In the genomic region with DNA sequence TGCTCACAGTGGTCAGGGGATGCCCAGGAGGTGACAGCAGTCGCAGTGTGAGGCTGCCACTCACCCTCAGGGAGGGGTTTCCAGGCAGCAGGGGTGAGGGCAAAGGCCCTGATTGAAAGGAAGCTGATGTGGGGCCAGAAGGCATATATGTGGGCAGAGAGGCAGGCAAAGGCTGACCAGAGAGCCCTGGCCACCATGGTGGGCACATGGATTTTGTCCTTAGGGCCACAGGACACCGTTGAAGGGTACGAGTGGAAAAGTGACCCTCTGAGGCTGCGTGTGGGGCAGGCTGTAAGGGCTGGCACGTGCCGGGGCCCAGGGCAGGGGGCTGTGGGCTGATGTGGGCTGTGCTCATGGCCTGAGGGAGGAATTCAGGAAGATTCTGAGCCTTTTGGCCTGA, we compare ENCODE assay signal across 24 cellular contexts.
"Had no signal": no experiment of that assay in that cellular context is flagged by ENCODE, and none has a peak within 500 bp of the region (broad histone marks: within the 10 kb centered on the region; RNA-seq: fewer than 3 reads in every experiment).

No MANE protein-coding gene starts in this region.

- H3K27ac Mint-ChIP-seq: activated B cell treated with CpG ODN at 0.5 μM for 24 hours; activated CD8-positive, alpha-beta T cell treated with anti-CD3 and anti-CD28 coated beads for 36 hours; activated naive CD4-positive, alpha-beta T cell treated with anti-CD3 and anti-CD28 coated beads, Interleukin-2, amount 50 U/mL, for 72 hours; activated T-helper 17 cell treated with anti-CD3 and anti-CD28 coated beads, Interleukin-2, amount 50 U/mL, for 72 hours; naive thymus-derived CD8-positive, alpha-beta T cell; stimulated activated naive CD8-positive, alpha-beta T cell treated with anti-CD3 and anti-CD28 coated beads, Interleukin-15, amount 100 ng/mL, for 72 hours; T-helper 2 cell treated with Interferon-gamma antibody and Interleukin-4, amounts not matched to agents 5 μg/mL and 100 μg/mL, for 36 hours had no signal

- H3K4me3 Mint-ChIP-seq: activated B cell treated with CpG ODN at 0.5 μM for 24 hours; activated CD8-positive, alpha-beta T cell treated with anti-CD3 and anti-CD28 coated beads for 36 hours; activated T-cell treated with anti-CD3 and anti-CD28 coated beads, Interleukin-2, amount 50 U/mL, for 4 hours; activated T-helper 17 cell treated with anti-CD3 and anti-CD28 coated beads, Interleukin-2, amount 50 U/mL, for 72 hours; naive thymus-derived CD8-positive, alpha-beta T cell; stimulated activated naive CD8-positive, alpha-beta T cell treated with anti-CD3 and anti-CD28 coated beads, Interleukin-15, amount 100 ng/mL, for 72 hours; T-helper 2 cell treated with Interferon-gamma antibody and Interleukin-4, amounts not matched to agents 5 μg/mL and 100 μg/mL, for 36 hours had no signal

- H3K9me3 ChIP-seq: adrenal gland, body of pancreas, right lobe of liver had no signal

- H3K27ac ChIP-seq: adrenal gland, body of pancreas, cardiac muscle cell, right lobe of liver had no signal

- H3K36me3 ChIP-seq: adrenal gland, cardiac muscle cell, right lobe of liver had no signal

- H3K4me1 ChIP-seq: adrenal gland, right lobe of liver had no signal

- ATAC-seq: activated CD8-positive, alpha-beta T cell treated with anti-CD3 and anti-CD28 coated beads for 36 hours; activated naive CD4-positive, alpha-beta T cell treated with anti-CD3 and anti-CD28 coated beads, Interleukin-2, amount 50 U/mL, for 72 hours; activated T-cell treated with anti-CD3 and anti-CD28 coated beads, Interleukin-2, amount 50 U/mL, for 4 hours; activated T-helper 17 cell treated with anti-CD3 and anti-CD28 coated beads, Interleukin-2, amount 50 U/mL, for 72 hours; body of pancreas; esophagus mucosa; naive thymus-derived CD8-positive, alpha-beta T cell; right lobe of liver; stimulated activated naive CD8-positive, alpha-beta T cell treated with anti-CD3 and anti-CD28 coated beads, Interleukin-15, amount 100 ng/mL, for 72 hours had no signal

- H3K4me1 Mint-ChIP-seq: activated B cell treated with CpG ODN at 0.5 μM for 24 hours; activated T-helper 17 cell treated with anti-CD3 and anti-CD28 coated beads, Interleukin-2, amount 50 U/mL, for 72 hours; naive thymus-derived CD8-positive, alpha-beta T cell; stimulated activated naive CD8-positive, alpha-beta T cell treated with anti-CD3 and anti-CD28 coated beads, Interleukin-15, amount 100 ng/mL, for 72 hours had no signal

- H3K27me3 Mint-ChIP-seq: activated B cell treated with CpG ODN at 0.5 μM for 24 hours; activated CD8-positive, alpha-beta T cell treated with anti-CD3 and anti-CD28 coated beads for 36 hours; activated T-helper 17 cell treated with anti-CD3 and anti-CD28 coated beads, Interleukin-2, amount 50 U/mL, for 72 hours; naive thymus-derived CD8-positive, alpha-beta T cell; stimulated activated naive CD8-positive, alpha-beta T cell treated with anti-CD3 and anti-CD28 coated beads, Interleukin-15, amount 100 ng/mL, for 72 hours had no signal

- H3K36me3 Mint-ChIP-seq: activated naive CD4-positive, alpha-beta T cell treated with anti-CD3 and anti-CD28 coated beads, Interleukin-2, amount 50 U/mL, for 72 hours; naive thymus-derived CD8-positive, alpha-beta T cell had no signal

- H3K9me3 Mint-ChIP-seq: activated CD8-positive, alpha-beta T cell treated with anti-CD3 and anti-CD28 coated beads for 36 hours; activated naive CD4-positive, alpha-beta T cell treated with anti-CD3 and anti-CD28 coated beads, Interleukin-2, amount 50 U/mL, for 72 hours; activated T-cell treated with anti-CD3 and anti-CD28 coated beads, Interleukin-2, amount 50 U/mL, for 4 hours; activated T-helper 17 cell treated with anti-CD3 and anti-CD28 coated beads, Interleukin-2, amount 50 U/mL, for 72 hours; naive thymus-derived CD8-positive, alpha-beta T cell; stimulated activated naive CD8-positive, alpha-beta T cell treated with anti-CD3 and anti-CD28 coated beads, Interleukin-15, amount 100 ng/mL, for 72 hours; T-helper 2 cell treated with Interferon-gamma antibody and Interleukin-4, amounts not matched to agents 5 μg/mL and 100 μg/mL, for 36 hours had no signal

- DNase-seq: activated B cell treated with CpG ODN at 0.5 μM for 24 hours; activated CD4-positive, alpha-beta T cell treated with anti-CD3 and anti-CD28 coated beads, Interleukin-2, amount 50 U/mL, for 1 hour; activated CD8-positive, alpha-beta T cell treated with anti-CD3 and anti-CD28 coated beads for 36 hours; activated gamma-delta T cell treated with Interleukin-2 at 50 U/mL for 16 hours; activated T-cell treated with anti-CD3 and anti-CD28 coated beads, Interleukin-2, amount 50 U/mL, for 4 hours; adrenal gland; aorta; body of pancreas; cortex of kidney; foreskin fibroblast; midbrain; naive thymus-derived CD8-positive, alpha-beta T cell; posterior cingulate gyrus; right lobe of liver; stimulated activated CD4-positive, alpha-beta T cell treated with anti-CD3 and anti-CD28 coated beads, Interleukin-12 subunit alpha, Interleukin-12 subunit beta, amount 100 ng/mL, for 4 hours; stimulated activated CD4-positive, alpha-beta T cell treated with anti-CD3 and anti-CD28 coated beads, Interleukin-4, amount 100 ng/mL, for 1 hour; stimulated activated naive CD8-positive, alpha-beta T cell treated with anti-CD3 and anti-CD28 coated beads, Interleukin-15, amount 100 ng/mL, for 72 hours; substantia nigra; T-helper 1 cell had no signal

- H3K27me3 ChIP-seq: adrenal gland, body of pancreas, cardiac muscle cell, right lobe of liver had no signal

- H3K4me3 ChIP-seq: adrenal gland, body of pancreas, cardiac muscle cell, right lobe of liver had no signal
